In the genomic region with DNA sequence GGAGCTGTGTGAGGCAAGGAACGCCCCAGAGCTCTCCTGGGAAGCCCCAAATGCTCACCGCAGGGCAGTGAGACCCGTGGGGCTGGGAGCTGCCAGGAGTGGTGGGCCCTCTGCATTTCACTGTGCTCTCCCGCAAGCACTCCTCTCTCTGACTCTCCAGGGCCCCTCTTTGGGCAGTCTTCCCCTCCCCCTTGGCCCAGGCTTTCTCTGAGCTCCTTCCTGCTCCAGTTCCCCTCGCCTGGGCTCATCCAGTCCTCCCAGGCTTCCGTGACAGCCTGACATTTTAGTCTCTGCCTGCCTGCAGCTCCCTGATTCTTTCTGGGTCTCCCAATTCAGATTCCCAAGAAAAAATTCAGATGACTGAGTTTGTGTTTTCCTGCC, we compare ENCODE assay signal across 17 cellular contexts. TPM values are rescaled to one million over a fixed set of nuclear protein-coding genes. Genes with fewer than 3 reads are reported as not detected.
A peak's percentile ranks its signal among the peaks of the same experiment; 100 is the strongest.
DNase-seq lines count a peak whose midpoint lies in the region; ATAC-seq and TF ChIP-seq lines count a peak whose summit lies in the region.
"Had no signal": no experiment of that assay in that cellular context is flagged by ENCODE, and none has a peak within 500 bp of the region (broad histone marks: within the 10 kb centered on the region; RNA-seq: fewer than 3 reads in every experiment).

No MANE protein-coding gene starts in this region.

- peak overlapping the region; percentile 15 for H3K27ac Mint-ChIP-seq in activated CD8-positive, alpha-beta memory T cell treated with anti-CD3 and anti-CD28 coated beads, Interleukin-2, amount 10 ng/mL, durations not matched to agents 7 days and 5 days
- peak overlapping the region; percentile 74 for H3K27ac Mint-ChIP-seq in activated T-helper 17 cell treated with anti-CD3 and anti-CD28 coated beads, Interleukin-2, amount 50 U/mL, for 72 hours
- peak overlapping the region; percentile 95 for H3K27ac Mint-ChIP-seq in stimulated activated naive CD8-positive, alpha-beta T cell treated with anti-CD3 and anti-CD28 coated beads, Interleukin-15, amount 100 ng/mL, for 72 hours
- H3K27ac Mint-ChIP-seq: dendritic cell treated with granulocyte-macrophage colony-stimulating factor and Interleukin-4, amounts not matched to agents 40 ng/mL and 50 ng/mL, for 4 days had no signal

- H3K9me3 ChIP-seq in mucosa of descending colon, result no peaks in the 10 kb centered on the region
- H3K9me3 ChIP-seq in breast epithelium, result no peaks in the 10 kb centered on the region

- H3K4me1 Mint-ChIP-seq in activated CD8-positive, alpha-beta memory T cell treated with anti-CD3 and anti-CD28 coated beads, Interleukin-2, amount 10 ng/mL, durations not matched to agents 7 days and 5 days, result peaks cover 92% of the 10 kb centered on the region
- peaks cover 40% of the 10 kb centered on the region for H3K4me1 Mint-ChIP-seq in activated T-helper 17 cell treated with anti-CD3 and anti-CD28 coated beads, Interleukin-2, amount 50 U/mL, for 72 hours
- peaks cover 99% of the 10 kb centered on the region for H3K4me1 Mint-ChIP-seq in stimulated activated naive CD8-positive, alpha-beta T cell treated with anti-CD3 and anti-CD28 coated beads, Interleukin-15, amount 100 ng/mL, for 72 hours

- no peak for TF ChIP-seq POLR2A in breast epithelium (IDR thresholded peaks at IDR 0.05)

- H3K27me3 ChIP-seq in layer of hippocampus (ENCODE audit: control insufficient read depth, insufficient read depth, low read length) (no peaks in the 10 kb centered on the region), breast epithelium (no peaks in the 10 kb centered on the region)

- no peak overlapping the region for H3K4me3 Mint-ChIP-seq in activated CD8-positive, alpha-beta memory T cell treated with anti-CD3 and anti-CD28 coated beads, Interleukin-2, amount 10 ng/mL, durations not matched to agents 7 days and 5 days
- H3K4me3 Mint-ChIP-seq in activated T-helper 17 cell treated with anti-CD3 and anti-CD28 coated beads, Interleukin-2, amount 50 U/mL, for 72 hours, result no peak overlapping the region
- peak overlapping the region; percentile 81 to 87 for H3K4me3 Mint-ChIP-seq in stimulated activated naive CD8-positive, alpha-beta T cell treated with anti-CD3 and anti-CD28 coated beads, Interleukin-15, amount 100 ng/mL, for 72 hours
- H3K4me3 Mint-ChIP-seq: dendritic cell treated with granulocyte-macrophage colony-stimulating factor and Interleukin-4, amounts not matched to agents 40 ng/mL and 50 ng/mL, for 4 days; natural killer cell treated with Interleukin-12 subunit alpha and Interleukin-12 subunit beta and Interleukin-15 and Interleukin-18, amount 100 ng/mL, for 72 hours had no signal

- no peak for DNase-seq in activated CD8-positive, alpha-beta memory T cell treated with anti-CD3 and anti-CD28 coated beads, Interleukin-2, amount 10 ng/mL, durations not matched to agents 7 days and 5 days
- no peak for DNase-seq in activated CD8-positive, alpha-beta memory T cell treated with anti-CD3 and anti-CD28 coated beads, Interleukin-2, amount 50 U/mL, for 4 hours
- DNase-seq in stimulated activated naive CD8-positive, alpha-beta T cell treated with anti-CD3 and anti-CD28 coated beads, Interleukin-15, amount 100 ng/mL, for 72 hours, result peak in 1 of 2 donors; percentile 35
- DNase-seq in NCI-H446 (lab: John Stamatoyannopoulos, UW) (no peak), mucosa of descending colon (no peak), breast epithelium (ENCODE audit: low spot score in 2 of 2) (no peak)
- DNase-seq: DMS79 treated with DMSO at 0.1 percent for 48 hours, GM23248, NCI-H1105 treated with DMSO at 0.1 percent for 48 hours, NCI-H774, Right ventricle myocardium superior, small intestine had no signal

- no peaks in the 10 kb centered on the region for H3K4me1 ChIP-seq in mucosa of descending colon (ENCODE audit: low read depth)
- H3K4me1 ChIP-seq in breast epithelium, result peaks cover 0 to 8% of the 10 kb centered on the region in 2 donors

- H3K27me3 Mint-ChIP-seq in activated CD8-positive, alpha-beta memory T cell treated with anti-CD3 and anti-CD28 coated beads, Interleukin-2, amount 10 ng/mL, durations not matched to agents 7 days and 5 days, result no peaks in the 10 kb centered on the region
- H3K27me3 Mint-ChIP-seq in activated T-helper 17 cell treated with anti-CD3 and anti-CD28 coated beads, Interleukin-2, amount 50 U/mL, for 72 hours, result no peaks in the 10 kb centered on the region
- no peaks in the 10 kb centered on the region for H3K27me3 Mint-ChIP-seq in stimulated activated naive CD8-positive, alpha-beta T cell treated with anti-CD3 and anti-CD28 coated beads, Interleukin-15, amount 100 ng/mL, for 72 hours
- H3K27me3 Mint-ChIP-seq: dendritic cell treated with granulocyte-macrophage colony-stimulating factor and Interleukin-4, amounts not matched to agents 40 ng/mL and 50 ng/mL, for 4 days had no signal

- no peak for TF ChIP-seq CTCF in mucosa of descending colon (IDR thresholded peaks at IDR 0.05)
- TF ChIP-seq CTCF in breast epithelium (IDR thresholded peaks at IDR 0.05), result no peak

- intact Hi-C loops in mucosa of descending colon (cut with DNase I, micrococcal nuclease), result no loop called here
- intact Hi-C loops in breast epithelium (cut with DNase I; ENCODE audit: low total_unique reads), result no loop called here

- ATAC-seq in activated CD8-positive, alpha-beta memory T cell treated with anti-CD3 and anti-CD28 coated beads, Interleukin-2, amount 10 ng/mL, durations not matched to agents 7 days and 5 days, result no peak
- no peak for ATAC-seq in activated T-helper 17 cell treated with anti-CD3 and anti-CD28 coated beads, Interleukin-2, amount 50 U/mL, for 72 hours (replicated peaks)
- ATAC-seq in stimulated activated naive CD8-positive, alpha-beta T cell treated with anti-CD3 and anti-CD28 coated beads, Interleukin-15, amount 100 ng/mL, for 72 hours, result peak; percentile 36
- ATAC-seq in mucosa of descending colon, result no peak
- ATAC-seq: natural killer cell treated with Interleukin-12 subunit alpha and Interleukin-12 subunit beta and Interleukin-15 and Interleukin-18, amount 100 ng/mL, for 72 hours had no signal

- H3K4me3 ChIP-seq in mucosa of descending colon (no peak overlapping the region), breast epithelium (no peak overlapping the region)
- H3K4me3 ChIP-seq: GM23248 had no signal

- peaks cover 29% of the 10 kb centered on the region for H3K36me3 Mint-ChIP-seq in activated CD8-positive, alpha-beta memory T cell treated with anti-CD3 and anti-CD28 coated beads, Interleukin-2, amount 10 ng/mL, durations not matched to agents 7 days and 5 days
- H3K36me3 Mint-ChIP-seq in activated T-helper 17 cell treated with anti-CD3 and anti-CD28 coated beads, Interleukin-2, amount 50 U/mL, for 72 hours (ENCODE audit: low read depth), result no peaks in the 10 kb centered on the region
- H3K36me3 Mint-ChIP-seq: natural killer cell treated with Interleukin-12 subunit alpha and Interleukin-12 subunit beta and Interleukin-15 and Interleukin-18, amount 100 ng/mL, for 72 hours had no signal

- H3K27ac ChIP-seq in layer of hippocampus (ENCODE audit: low read depth, low read length) (peak overlapping the region; percentile 93), breast epithelium (peak overlapping the region in 1 of 2 donors; percentile 80)
- H3K27ac ChIP-seq: GM23248 had no signal

- no peaks in the 10 kb centered on the region for H3K36me3 ChIP-seq in mucosa of descending colon (ENCODE audit: low read depth)
- H3K36me3 ChIP-seq in breast epithelium, result no peaks in the 10 kb centered on the region

- CTCF ChIA-PET in activated CD8-positive, alpha-beta memory T cell treated with anti-CD3 and anti-CD28 coated beads, Interleukin-2, amount 10 ng/mL, durations not matched to agents 7 days and 5 days (lab: Charles Lee), result interaction anchor here (1.4 to 5.4 kb wide), 6 partner anchors 9 to 61 kb away, joined by 5 to 26 read pairs (median 11); no protein-coding TSS in a partner anchor

- no peaks in the 10 kb centered on the region for H3K9me3 Mint-ChIP-seq in activated CD8-positive, alpha-beta memory T cell treated with anti-CD3 and anti-CD28 coated beads, Interleukin-2, amount 10 ng/mL, durations not matched to agents 7 days and 5 days (ENCODE audit: low read depth)
- H3K9me3 Mint-ChIP-seq in activated T-helper 17 cell treated with anti-CD3 and anti-CD28 coated beads, Interleukin-2, amount 50 U/mL, for 72 hours, result no peaks in the 10 kb centered on the region
- no peaks in the 10 kb centered on the region for H3K9me3 Mint-ChIP-seq in stimulated activated naive CD8-positive, alpha-beta T cell treated with anti-CD3 and anti-CD28 coated beads, Interleukin-15, amount 100 ng/mL, for 72 hours
- H3K9me3 Mint-ChIP-seq: dendritic cell treated with granulocyte-macrophage colony-stimulating factor and Interleukin-4, amounts not matched to agents 40 ng/mL and 50 ng/mL, for 4 days; natural killer cell treated with Interleukin-12 subunit alpha and Interleukin-12 subunit beta and Interleukin-15 and Interleukin-18, amount 100 ng/mL, for 72 hours had no signal

RNA-seq across cellular contexts. Expression of a gene that starts 2.2 kb away (rescaled TPM):
- 10 to 100 TPM in 1 of 2 experiments, 1 to 10 TPM in 1; 4.8 to 10.1 TPM for total RNA-seq in activated CD8-positive, alpha-beta memory T cell treated with anti-CD3 and anti-CD28 coated beads, Interleukin-2, amount 10 ng/mL, durations not matched to agents 7 days and 5 days
- 1 to 10 TPM in 1 of 2 donors, under 1 TPM in 1; 0.78 to 2.2 TPM for total RNA-seq in activated T-helper 17 cell treated with anti-CD3 and anti-CD28 coated beads, Interleukin-2, amount 50 U/mL, for 72 hours
- not detected for total RNA-seq in mucosa of descending colon
- total RNA-seq in breast epithelium, result not detected
- total RNA-seq: GM23248; HT1080; natural killer cell treated with Interleukin-12 subunit alpha and Interleukin-12 subunit beta and Interleukin-15 and Interleukin-18, amount 100 ng/mL, for 72 hours; Right ventricle myocardium superior had no signal

Comparison
In these comparisons a context has a peak if more than half of its experiments do, and no peak if none do; other contexts are left out.
1. H3K27ac Mint-ChIP-seq: peak in every context shown above with its lines; median percentile 95 in stimulated activated naive CD8-positive, alpha-beta T cell treated with anti-CD3 and anti-CD28 coated beads, Interleukin-15, amount 100 ng/mL, for 72 hours; 74 in activated T-helper 17 cell treated with anti-CD3 and anti-CD28 coated beads, Interleukin-2, amount 50 U/mL, for 72 hours; 15 in activated CD8-positive, alpha-beta memory T cell treated with anti-CD3 and anti-CD28 coated beads, Interleukin-2, amount 10 ng/mL, durations not matched to agents 7 days and 5 days.
2. H3K4me3 Mint-ChIP-seq: peak in stimulated activated naive CD8-positive, alpha-beta T cell treated with anti-CD3 and anti-CD28 coated beads, Interleukin-15, amount 100 ng/mL, for 72 hours (2 of 2); none in activated CD8-positive, alpha-beta memory T cell treated with anti-CD3 and anti-CD28 coated beads, Interleukin-2, amount 10 ng/mL, durations not matched to agents 7 days and 5 days (single experiment) and activated T-helper 17 cell treated with anti-CD3 and anti-CD28 coated beads, Interleukin-2, amount 50 U/mL, for 72 hours (single experiment).